8 cellular contexts compared by ENCODE assay signal in the genomic region with DNA sequence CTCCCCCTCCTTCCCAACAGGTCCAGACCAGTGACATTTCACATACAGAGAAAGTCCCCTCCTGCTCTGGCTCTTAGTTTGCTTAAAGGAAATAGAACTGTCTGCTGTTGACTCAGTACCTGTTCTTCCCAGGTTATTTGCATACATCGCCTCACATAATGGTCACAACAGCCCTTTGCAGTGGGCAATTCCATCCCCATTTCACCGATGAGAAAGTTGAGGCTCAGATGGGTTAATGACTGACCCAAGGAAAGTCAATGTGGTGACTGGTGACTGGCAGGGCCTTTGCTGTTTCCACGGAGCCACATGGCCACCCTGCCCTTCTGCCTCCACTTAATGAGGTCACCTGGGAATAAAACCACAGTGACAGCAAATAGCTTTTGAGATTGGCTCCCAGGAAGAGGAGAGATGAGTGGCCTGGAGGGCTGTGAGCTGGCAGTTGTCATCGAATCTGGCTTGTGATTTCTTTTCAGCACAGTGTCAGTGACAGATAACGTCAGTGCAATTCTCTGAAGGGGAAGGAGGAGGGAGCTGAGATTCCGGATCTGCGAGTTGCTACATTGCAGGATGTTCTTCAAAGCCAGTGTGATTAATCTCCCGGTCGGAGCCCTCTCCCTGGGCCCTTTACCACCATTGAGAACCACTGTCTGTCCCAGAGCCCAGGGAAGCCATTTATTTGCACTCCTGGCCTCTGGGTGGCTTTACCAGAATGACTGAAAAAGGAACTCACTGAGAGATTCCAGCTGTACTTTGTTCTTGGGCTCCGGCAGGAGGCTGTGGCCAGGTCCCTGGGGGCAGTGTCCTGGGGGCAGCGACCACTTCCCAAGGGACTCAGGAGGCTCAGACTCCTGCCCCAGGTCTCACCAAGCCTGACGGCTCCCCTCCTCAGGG.
DNase-seq lines count a peak whose midpoint lies in the region; ATAC-seq and TF ChIP-seq lines count a peak whose summit lies in the region.

No MANE protein-coding gene starts in this region.

- no peak overlapping the region for H3K4me3 Mint-ChIP-seq in activated CD4-positive, alpha-beta T cell treated with anti-CD3 and anti-CD28 coated beads for 36 hours

- 50 to 67% methylated on average over 9 to 12 of the region's 12 CpGs for WGBS in body of pancreas, 2 donors

- H3K27ac ChIP-seq in body of pancreas: no peak overlapping the region

- no peak overlapping the region for H3K4me3 ChIP-seq in body of pancreas

- peak; percentile 48 for ATAC-seq in activated CD4-positive, alpha-beta T cell treated with anti-CD3 and anti-CD28 coated beads for 36 hours
- ATAC-seq in HG02885 (IDR thresholded peaks at IDR 0.05; ENCODE audit: poor library complexity, unreplicated experiment) (peak; percentile 59), body of pancreas (no peak)

- H3K36me3 Mint-ChIP-seq in activated CD4-positive, alpha-beta T cell treated with anti-CD3 and anti-CD28 coated beads for 36 hours (ENCODE audit: low read depth): no peaks in the 10 kb centered on the region

- TF ChIP-seq CTCF in body of pancreas (IDR thresholded peaks at IDR 0.05): no peak

- H3K9me3 Mint-ChIP-seq in activated CD4-positive, alpha-beta T cell treated with anti-CD3 and anti-CD28 coated beads for 36 hours (ENCODE audit: low read depth): no peaks in the 10 kb centered on the region

- CTCF ChIA-PET in activated CD4-positive, alpha-beta T cell treated with anti-CD3 and anti-CD28 coated beads for 36 hours (lab: Charles Lee): interaction anchor here (0.5 to 0.6 kb wide), 2 partner anchors 14 to 144 kb away, joined by 3 read pairs; no protein-coding TSS in a partner anchor

- H3K4me1 Mint-ChIP-seq in activated CD4-positive, alpha-beta T cell treated with anti-CD3 and anti-CD28 coated beads for 36 hours: peaks cover 11% of the 10 kb centered on the region

- H3K27ac Mint-ChIP-seq in activated CD4-positive, alpha-beta T cell treated with anti-CD3 and anti-CD28 coated beads for 36 hours: no peak overlapping the region

- DNase-seq in activated CD4-positive, alpha-beta T cell treated with anti-CD3 and anti-CD28 coated beads for 36 hours: no peak
- DNase-seq in activated CD4-positive, alpha-beta T cell treated with anti-CD3 and anti-CD28 coated beads for 1 hour: no peak
- peak; percentile 68 for DNase-seq in NCI-H774 (lab: John Stamatoyannopoulos, UW)
- peak; percentile 88 for DNase-seq in kidney tubule cell (ENCODE audit: low spot score)
- no peak for DNase-seq in amniotic stem cell (lab: John Stamatoyannopoulos, UW)
- no peak for DNase-seq in DMS114 treated with DMSO at 0.1 percent for 48 hours (lab: John Stamatoyannopoulos, UW; ENCODE audit: unreplicated experiment)
- no peak for DNase-seq in body of pancreas

- H3K27me3 ChIP-seq in body of pancreas: no peaks in the 10 kb centered on the region

- H3K27me3 Mint-ChIP-seq in activated CD4-positive, alpha-beta T cell treated with anti-CD3 and anti-CD28 coated beads for 36 hours: no peaks in the 10 kb centered on the region

- POLR2A ChIA-PET in activated CD4-positive, alpha-beta T cell treated with anti-CD3 and anti-CD28 coated beads for 36 hours (lab: Charles Lee): no interaction called here

- intact Hi-C loops in activated CD4-positive, alpha-beta T cell treated with anti-CD3 and anti-CD28 coated beads for 36 hours (cut with DNase I, micrococcal nuclease): no loop called here
- intact Hi-C loops in body of pancreas (cut with DNase I): no loop called here

- TF ChIP-seq POLR2A in body of pancreas (IDR thresholded peaks at IDR 0.05): no peak

- H3K9me3 ChIP-seq in body of pancreas: no peaks in the 10 kb centered on the region

- no peaks in the 10 kb centered on the region for H3K36me3 ChIP-seq in body of pancreas (replicated peaks in 1 of 2; ENCODE audit: insufficient read depth in 1 of 2, low read depth in 2 of 2)

- H3K4me1 ChIP-seq in body of pancreas: no peaks in the 10 kb centered on the region

Comparison
In these comparisons a context has a peak if more than half of its experiments do, and no peak if none do; other contexts are left out.
1. DNase-seq: peak in NCI-H774 (single experiment) and kidney tubule cell (single experiment); none in activated CD4-positive, alpha-beta T cell treated with anti-CD3 and anti-CD28 coated beads for 36 hours (single experiment), activated CD4-positive, alpha-beta T cell treated with anti-CD3 and anti-CD28 coated beads for 1 hour (single experiment), amniotic stem cell (single experiment), DMS114 treated with DMSO at 0.1 percent for 48 hours (single experiment) and body of pancreas (0 of 4).